18 cellular contexts compared by ENCODE assay signal in the genomic region with DNA sequence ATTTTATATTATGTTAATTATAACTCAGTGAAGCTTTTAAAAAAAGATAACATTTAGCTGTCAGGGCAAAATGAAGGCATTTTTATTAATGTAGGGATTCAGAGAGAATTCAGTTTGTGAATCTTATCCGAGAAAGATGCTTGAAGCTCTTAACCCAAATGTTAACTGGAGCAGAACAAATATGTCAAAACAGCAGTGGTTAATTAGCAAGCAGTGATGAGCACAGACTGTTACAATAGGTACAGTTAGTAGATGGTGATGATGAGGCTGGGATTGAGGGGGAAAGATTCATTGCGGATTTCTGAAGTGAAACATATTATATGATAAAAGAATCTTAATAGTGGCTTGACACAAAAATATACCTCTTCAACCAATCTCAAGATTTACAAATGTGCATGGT.
DNase-seq lines count a peak whose midpoint lies in the region; ATAC-seq and TF ChIP-seq lines count a peak whose summit lies in the region.
"Had no signal": no experiment of that assay in that cellular context is flagged by ENCODE, and none has a peak within 500 bp of the region (broad histone marks: within the 10 kb centered on the region; RNA-seq: fewer than 3 reads in every experiment).

No MANE protein-coding gene starts in this region.

- no peaks in the 10 kb centered on the region for H3K9me3 Mint-ChIP-seq in activated T-helper 2 cell treated with anti-CD3 and anti-CD28 coated beads, Interferon-gamma antibody, Interleukin-2, Interleukin-4, amounts not matched to agents 10 μg/mL and 5 μg/mL and 100 μg/mL, durations not matched to agents 14 hours and 24 hours and 36 hours
- H3K9me3 Mint-ChIP-seq: CD8-positive, alpha-beta T cell; IgD-negative memory B cell had no signal

- H3K27me3 ChIP-seq in left lung, result peaks cover 0 to 5% of the 10 kb centered on the region in 2 donors

- intact Hi-C loops in left lung (cut with DNase I), result no loop called here
- intact Hi-C loops in activated T-helper 2 cell treated with anti-CD3 and anti-CD28 coated beads, Interferon-gamma antibody, Interleukin-2, Interleukin-4, amounts not matched to agents 10 μg/mL and 5 μg/mL and 100 μg/mL, durations not matched to agents 14 hours and 24 hours and 36 hours (cut with micrococcal nuclease), result no loop called here

- no peak overlapping the region for H3K27ac Mint-ChIP-seq in activated T-helper 2 cell treated with anti-CD3 and anti-CD28 coated beads, Interferon-gamma antibody, Interleukin-2, Interleukin-4, amounts not matched to agents 10 μg/mL and 5 μg/mL and 100 μg/mL, durations not matched to agents 14 hours and 24 hours and 36 hours
- H3K27ac Mint-ChIP-seq: CD14-positive monocyte; CD8-positive, alpha-beta T cell; IgD-negative memory B cell had no signal

- no peaks in the 10 kb centered on the region for H3K4me1 ChIP-seq in left lung

- H3K4me3 Mint-ChIP-seq in activated T-helper 2 cell treated with anti-CD3 and anti-CD28 coated beads, Interferon-gamma antibody, Interleukin-2, Interleukin-4, amounts not matched to agents 10 μg/mL and 5 μg/mL and 100 μg/mL, durations not matched to agents 14 hours and 24 hours and 36 hours (ENCODE audit: low read depth), result no peak overlapping the region
- H3K4me3 Mint-ChIP-seq: CD8-positive, alpha-beta T cell had no signal

- no peak for ATAC-seq in left lung
- ATAC-seq: CD8-positive, alpha-beta T cell; HCT116 had no signal

- H3K27ac ChIP-seq in left lung, result no peak overlapping the region
- H3K27ac ChIP-seq: 22Rv1, GM23248 had no signal

- H3K4me3 ChIP-seq in left lung, result no peak overlapping the region
- H3K4me3 ChIP-seq: GM23248 had no signal

- no peaks in the 10 kb centered on the region for H3K36me3 ChIP-seq in left lung

- H3K27me3 Mint-ChIP-seq in activated T-helper 2 cell treated with anti-CD3 and anti-CD28 coated beads, Interferon-gamma antibody, Interleukin-2, Interleukin-4, amounts not matched to agents 10 μg/mL and 5 μg/mL and 100 μg/mL, durations not matched to agents 14 hours and 24 hours and 36 hours (ENCODE audit: low read depth), result peaks cover 11% of the 10 kb centered on the region
- H3K27me3 Mint-ChIP-seq: IgD-negative memory B cell had no signal

- DNase-seq in NCI-H1694 (lab: John Stamatoyannopoulos, UW), result peak; percentile 6
- no peak for DNase-seq in NCI-H1694 treated with DMSO at 0.1 percent for 48 hours (lab: John Stamatoyannopoulos, UW)
- peak; percentile 53 for DNase-seq in NCI-H69 (lab: John Stamatoyannopoulos, UW)
- DNase-seq in cerebellum (ENCODE audit: low spot score), result peak; percentile 83
- DNase-seq in retina, result peak; percentile 60
- no peak for DNase-seq in left lung
- no peak for DNase-seq in activated T-helper 2 cell treated with anti-CD3 and anti-CD28 coated beads, Interferon-gamma antibody, Interleukin-2, Interleukin-4, amounts not matched to agents 10 μg/mL and 5 μg/mL and 100 μg/mL, durations not matched to agents 14 hours and 24 hours and 36 hours (ENCODE audit: low spot score)
- no peak for DNase-seq in amniotic stem cell (lab: John Stamatoyannopoulos, UW)
- DNase-seq: CD8-positive, alpha-beta T cell; COR-L47; DMS153; DMS79 treated with DMSO at 0.1 percent for 48 hours; GF-D8; GM23248 had no signal

- no peaks in the 10 kb centered on the region for H3K36me3 Mint-ChIP-seq in activated T-helper 2 cell treated with anti-CD3 and anti-CD28 coated beads, Interferon-gamma antibody, Interleukin-2, Interleukin-4, amounts not matched to agents 10 μg/mL and 5 μg/mL and 100 μg/mL, durations not matched to agents 14 hours and 24 hours and 36 hours (ENCODE audit: low read depth)
- H3K36me3 Mint-ChIP-seq: CD14-positive monocyte; CD8-positive, alpha-beta T cell; IgD-negative memory B cell had no signal

- no peaks in the 10 kb centered on the region for H3K4me1 Mint-ChIP-seq in activated T-helper 2 cell treated with anti-CD3 and anti-CD28 coated beads, Interferon-gamma antibody, Interleukin-2, Interleukin-4, amounts not matched to agents 10 μg/mL and 5 μg/mL and 100 μg/mL, durations not matched to agents 14 hours and 24 hours and 36 hours (ENCODE audit: low read depth)
- H3K4me1 Mint-ChIP-seq: CD14-positive monocyte had no signal

- no peaks in the 10 kb centered on the region for H3K9me3 ChIP-seq in left lung

- TF ChIP-seq CTCF in left lung (IDR thresholded peaks at IDR 0.05), result no peak

Comparison
In these comparisons a context has a peak if more than half of its experiments do, and no peak if none do; other contexts are left out.
1. DNase-seq: peak in NCI-H1694 (single experiment), NCI-H69 (single experiment), cerebellum (single experiment) and retina (single experiment); none in NCI-H1694 treated with DMSO at 0.1 percent for 48 hours (single experiment), left lung (0 of 2), activated T-helper 2 cell treated with anti-CD3 and anti-CD28 coated beads, Interferon-gamma antibody, Interleukin-2, Interleukin-4, amounts not matched to agents 10 μg/mL and 5 μg/mL and 100 μg/mL, durations not matched to agents 14 hours and 24 hours and 36 hours (single experiment) and amniotic stem cell (single experiment).